ENCODE assay signal across 8 cellular contexts in the genomic region with DNA sequence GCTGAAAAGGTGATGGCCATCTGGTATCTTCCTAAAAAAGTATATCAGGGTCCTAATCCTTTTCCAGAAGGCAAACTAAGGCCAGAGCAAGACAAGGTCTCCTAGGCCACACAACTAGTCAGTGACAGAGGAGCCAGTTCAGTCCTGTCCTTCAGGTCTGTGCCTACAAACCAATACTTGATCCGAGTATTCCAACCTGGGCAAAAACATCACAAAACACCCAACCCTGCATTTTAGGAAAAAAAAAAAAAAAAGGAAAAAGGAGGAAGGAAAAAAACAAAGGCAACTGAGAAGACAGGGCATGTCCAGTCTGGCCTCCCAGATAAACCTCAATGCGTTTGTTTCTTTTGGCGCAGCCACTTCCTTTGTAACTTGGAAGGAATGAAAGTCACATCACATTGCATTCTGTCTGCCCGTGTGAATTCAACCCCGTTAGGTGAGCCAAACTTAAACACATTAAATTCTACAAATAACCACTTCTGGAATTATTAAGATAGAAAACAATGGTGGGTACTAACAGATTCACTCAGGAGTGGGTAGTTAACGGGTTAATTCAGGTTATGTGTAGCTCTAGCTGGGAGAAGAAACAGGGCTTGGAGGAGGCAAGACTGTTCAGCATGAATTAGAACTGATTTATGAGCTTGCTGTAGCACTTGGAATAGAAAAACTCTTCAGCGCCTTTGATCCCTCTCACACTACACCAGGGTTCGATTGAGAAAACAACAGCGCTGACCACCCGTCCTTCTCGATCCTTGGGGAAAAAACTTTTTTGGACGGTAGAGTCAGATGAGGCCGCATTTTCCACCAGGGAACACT. TPM values are rescaled to one million over a fixed set of nuclear protein-coding genes. Genes with fewer than 3 reads are reported as not detected.
DNase-seq lines count a peak whose midpoint lies in the region; ATAC-seq lines count a peak whose summit lies in the region.

No MANE protein-coding gene starts in this region.

- peaks cover 5 to 14% (median 6%) of the 10 kb centered on the region in 4 donors for H3K4me1 Mint-ChIP-seq in CD4-positive, alpha-beta memory T cell

- no peak for DNase-seq in CD4-positive, alpha-beta memory T cell
- peak; percentile 54 to 95 (median 63) for DNase-seq in NCI-H1417 (lab: John Stamatoyannopoulos, UW)
- DNase-seq in T47D (ENCODE audit: low read depth in 1 of 2, low spot score in 1 of 2), result peak; percentile 22 to 31
- no peak for DNase-seq in left lobe of liver (ENCODE audit: low spot score)
- DNase-seq in superior temporal gyrus (ENCODE audit: extremely low spot score), result peak; percentile 30
- no peak for DNase-seq in inferior parietal cortex (ENCODE audit: extremely low spot score)
- no peak for DNase-seq in effector CD4-positive, alpha-beta T cell

- H3K27me3 ChIP-seq in CD4-positive, alpha-beta memory T cell (ENCODE audit: insufficient read depth, low read length), result peaks cover 8% of the 10 kb centered on the region

- CTCF ChIA-PET in CD4-positive, alpha-beta memory T cell (lab: Charles Lee; ENCODE audit: partially characterized antibody), result no interaction called here

- in situ Hi-C loops in T47D (cut with HindIII; ENCODE audit: low pct_unique_long_range_greater_than_20kb, low sequenced_read_pairs), result no loop called here

- no peak overlapping the region for H3K27ac ChIP-seq in CD4-positive, alpha-beta memory T cell (ENCODE audit: low read depth, low read length)

- intact Hi-C loops in CD4-positive, alpha-beta memory T cell (cut with micrococcal nuclease), result no loop called here

- no peak overlapping the region for H3K27ac Mint-ChIP-seq in CD4-positive, alpha-beta memory T cell

- peak overlapping the region; percentile 52 to 82 (median 76) for H3K4me3 Mint-ChIP-seq in CD4-positive, alpha-beta memory T cell

- H3K4me1 ChIP-seq in CD4-positive, alpha-beta memory T cell (ENCODE audit: insufficient read depth, low read length), result peaks cover 11% of the 10 kb centered on the region

- H3K4me3 ChIP-seq in CD4-positive, alpha-beta memory T cell (ENCODE audit: low read length in 2 of 2), result peak overlapping the region in 1 of 2 donors; percentile 43

- POLR2A ChIA-PET in CD4-positive, alpha-beta memory T cell (lab: Charles Lee; ENCODE audit: partially characterized antibody), result no interaction called here

- no peaks in the 10 kb centered on the region for H3K9me3 ChIP-seq in CD4-positive, alpha-beta memory T cell (ENCODE audit: control insufficient read depth in 1 of 2, low read length in 2 of 2)

- ATAC-seq in GM21423 (IDR thresholded peaks at IDR 0.05; ENCODE audit: unreplicated experiment), result peak; percentile 24
- ATAC-seq in left lobe of liver, result peak; percentile 21

- peaks cover 27 to 28% of the 10 kb centered on the region in 2 donors for H3K27me3 Mint-ChIP-seq in CD4-positive, alpha-beta memory T cell

- no peaks in the 10 kb centered on the region for H3K36me3 ChIP-seq in CD4-positive, alpha-beta memory T cell (ENCODE audit: insufficient read depth, low read length)

- no peaks in the 10 kb centered on the region for H3K36me3 Mint-ChIP-seq in CD4-positive, alpha-beta memory T cell

- H3K9me3 Mint-ChIP-seq in CD4-positive, alpha-beta memory T cell, result peaks cover 0 to 2% (median 0%) of the 10 kb centered on the region in 8 donors

RNA-seq across cellular contexts. Expression of gene HNRNPA1L2, which starts 43.0 kb away (rescaled TPM):
- 10 to 100 TPM; 19.5 to 19.8 TPM for total RNA-seq in CD4-positive, alpha-beta memory T cell
- polyA plus RNA-seq in CD4-positive, alpha-beta memory T cell, result 10 to 100 TPM in 1 of 2 donors, 1 to 10 TPM in 1; 3.8 to 10.0 TPM
- total RNA-seq in left lobe of liver, result 1.3 TPM

RNA-seq across cellular contexts. Expression of gene SUGT1, which starts 53.4 kb away (rescaled TPM):
- total RNA-seq in CD4-positive, alpha-beta memory T cell, result 10 to 100 TPM; 40.4 to 42.5 TPM
- 10 to 100 TPM; 47.6 to 51.0 TPM for polyA plus RNA-seq in CD4-positive, alpha-beta memory T cell
- total RNA-seq in left lobe of liver, result 16.7 TPM

Comparison
In these comparisons a context has a peak if more than half of its experiments do, and no peak if none do; other contexts are left out.
1. DNase-seq: peak in NCI-H1417 (3 of 3), T47D (2 of 2) and superior temporal gyrus (single experiment); none in CD4-positive, alpha-beta memory T cell (0 of 5), left lobe of liver (single experiment), inferior parietal cortex (single experiment) and effector CD4-positive, alpha-beta T cell (single experiment).